Comparison of ENCODE assay signal across 1 cellular context in genomic region chr1:228452194-228453021, GRCh38.
TF ChIP-seq lines count a peak whose summit lies in the region.

No MANE protein-coding gene starts in this region.

TF ChIP-seq in K562, 482 proteins besides CTCF, POLR2A, EP300 and RAD21 (continued from another document and continues in another):
- TF ChIP-seq ZNF395 (CRISPR knock-in tag; IDR thresholded peaks at IDR 0.05) (peak; percentile 57; the same call in 1 of the 2 replicates), EP400 (IDR thresholded peaks at IDR 0.05) (no peak), XRCC5 (IDR thresholded peaks at IDR 0.05; ENCODE audit: low read depth, low read length) (0 out of 2 replicates have a peak, but pooled peaks have one; percentile 21), EWSR1 (IDR thresholded peaks at IDR 0.05; ENCODE audit: borderline replicate concordance, low read depth, partially characterized antibody) (no peak), HDAC1 (IDR thresholded peaks at IDR 0.05) (peak in 1 of 2 experiments; percentile 94; a peak in 3 of 4 replicates), MLLT1 (IDR thresholded peaks at IDR 0.05) (peak; percentile 73 to 83; a peak in 3 of 4 replicates), GATAD2A (IDR thresholded peaks at IDR 0.05) (peak; percentile 87; the same call in 1 of the 2 replicates), MCM5 (IDR thresholded peaks at IDR 0.05; ENCODE audit: low read depth) (no peak), ZNF589 (CRISPR knock-in tag; IDR thresholded peaks at IDR 0.05; ENCODE audit: low read depth) (peak; percentile 37; the same call in 1 of the 2 replicates), LEF1 (IDR thresholded peaks at IDR 0.05) (peak; percentile 81), RBM17 (IDR thresholded peaks at IDR 0.05; ENCODE audit: borderline replicate concordance, low read depth, low read length) (no peak), ZNF282 (CRISPR knock-in tag; IDR thresholded peaks at IDR 0.05) (no peak), ATF3 (IDR thresholded peaks at IDR 0.05) (peak; percentile 98), ATF3 (CRISPR knock-in tag; conservative IDR thresholded peaks at IDR 0.05) (peak; percentile 42), RCOR1 (IDR thresholded peaks at IDR 0.05; ENCODE audit: borderline replicate concordance in 1 of 2, low read depth in 2 of 2, low read length in 2 of 2) (peak in 1 of 2 experiments; percentile 85; a peak in 3 of 4 replicates), ELF4 (CRISPR knock-in tag; IDR thresholded peaks at IDR 0.05) (peak; percentile 98), PCBP2 (IDR thresholded peaks at IDR 0.05; ENCODE audit: low read depth, low read length, poor library complexity, severe bottlenecking) (no peak), KLF6 (CRISPR knock-in tag; IDR thresholded peaks at IDR 0.05; ENCODE audit: borderline replicate concordance) (no peak), TBL1XR1 (IDR thresholded peaks at IDR 0.05; ENCODE audit: low read length in 2 of 2) (peak in 1 of 2 experiments; percentile 60; a peak in 1 of 4 replicates), LARP7 (IDR thresholded peaks at IDR 0.05) (peak; percentile 93), ZNF134 (CRISPR knock-in tag; conservative IDR thresholded peaks at IDR 0.05) (no peak), YY1 (IDR thresholded peaks at IDR 0.05; ENCODE audit: borderline replicate concordance in 1 of 3, control insufficient read depth in 1 of 3, extremely low read depth in 1 of 3, insufficient read depth in 3 of 3, insufficient read length in 1 of 3, insufficient replicate concordance in 2 of 3, low read depth in 1 of 3, low read length in 2 of 3) (no peak), ESRRB (CRISPR knock-in tag; IDR thresholded peaks at IDR 0.05; ENCODE audit: borderline replicate concordance) (no peak), MTA2 (IDR thresholded peaks at IDR 0.05; ENCODE audit: low read depth) (peak; percentile 76), STAT5A (IDR thresholded peaks at IDR 0.05; ENCODE audit: borderline replicate concordance, low read length) (no peak), HCFC1 (IDR thresholded peaks at IDR 0.05; ENCODE audit: low read depth, low read length) (no peak), BACH1 (tag; IDR thresholded peaks at IDR 0.05) (0 out of 2 replicates have a peak, but pooled peaks have one; percentile 53), KLF13 (tag; IDR thresholded peaks at IDR 0.05; ENCODE audit: borderline replicate concordance, low read depth) (no peak), GABPB1 (CRISPR knock-in tag; IDR thresholded peaks at IDR 0.05) (no peak), HBP1 (CRISPR knock-in tag; IDR thresholded peaks at IDR 0.05) (peak; percentile 97), PURB (CRISPR knock-in tag; IDR thresholded peaks at IDR 0.05; ENCODE audit: low read depth) (no peak), ZNF124 (CRISPR knock-in tag; IDR thresholded peaks at IDR 0.05) (no peak), ETV1 (tag; conservative IDR thresholded peaks at IDR 0.05; ENCODE audit: low read depth) (no peak), ZNF408 (CRISPR knock-in tag; IDR thresholded peaks at IDR 0.05; ENCODE audit: low read depth) (no peak), TCF7 (IDR thresholded peaks at IDR 0.05; ENCODE audit: borderline replicate concordance) (no peak), FOXK1 (CRISPR knock-in tag; IDR thresholded peaks at IDR 0.05; ENCODE audit: borderline replicate concordance) (no peak), E2F5 (CRISPR knock-in tag; IDR thresholded peaks at IDR 0.05) (0 out of 2 replicates have a peak, but pooled peaks have one; percentile 32), CLOCK (CRISPR knock-in tag; IDR thresholded peaks at IDR 0.05; ENCODE audit: borderline replicate concordance) (no peak), HOMEZ (CRISPR knock-in tag; IDR thresholded peaks at IDR 0.05) (no peak; the same call in 1 of the 2 replicates), BRD4 (IDR thresholded peaks at IDR 0.05) (no peak), SMC3 (conservative IDR thresholded peaks at IDR 0.05; ENCODE audit: insufficient read depth, low read depth, low read length) (no peak), PRPF4 (IDR thresholded peaks at IDR 0.05; ENCODE audit: insufficient read depth, low read depth, low read length, poor library complexity, severe bottlenecking) (no peak), MITF (IDR thresholded peaks at IDR 0.05) (0 out of 2 replicates have a peak, but pooled peaks have one; percentile 22), ZBTB49 (CRISPR knock-in tag; IDR thresholded peaks at IDR 0.05; ENCODE audit: borderline replicate concordance) (no peak), GMEB1 (CRISPR knock-in tag; IDR thresholded peaks at IDR 0.05) (no peak), ZFPM2 (CRISPR knock-in tag; IDR thresholded peaks at IDR 0.05) (no peak), ERF (CRISPR knock-in tag; IDR thresholded peaks at IDR 0.05) (no peak), ZNF695 (CRISPR knock-in tag; IDR thresholded peaks at IDR 0.05) (no peak), ZNF184 (CRISPR knock-in tag; IDR thresholded peaks at IDR 0.05) (no peak), SMARCA4 (IDR thresholded peaks at IDR 0.05) (peak; percentile 92), ZFP36 (IDR thresholded peaks at IDR 0.05; ENCODE audit: low read depth, low read length, partially characterized antibody) (no peak), NR4A1 (CRISPR knock-in tag; IDR thresholded peaks at IDR 0.05) (no peak; the same call in 1 of the 2 replicates), NR4A1 (tag; IDR thresholded peaks at IDR 0.05) (peak; percentile 79)
